In the genomic region with DNA sequence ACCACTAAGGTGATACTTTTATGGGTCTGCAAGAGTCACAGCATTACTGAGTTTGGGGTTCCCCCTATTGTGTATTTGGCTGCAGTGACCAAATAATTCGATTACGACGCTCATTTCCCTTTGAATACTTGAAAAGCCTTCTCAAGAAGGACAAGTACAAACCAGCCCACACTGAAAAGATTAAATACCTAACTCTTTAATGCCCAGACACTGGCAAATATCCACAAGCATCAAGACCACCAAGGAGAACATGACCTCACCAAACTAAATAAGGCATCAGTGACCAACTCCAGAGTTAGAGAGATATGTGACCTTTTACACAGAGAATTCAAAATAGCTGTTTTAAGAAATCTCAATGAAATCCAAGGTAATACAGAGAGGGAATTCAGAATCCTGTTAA, we compare ENCODE assay signal across 16 cellular contexts. TPM values are rescaled to one million over a fixed set of nuclear protein-coding genes. Genes with fewer than 3 reads are reported as not detected.
DNase-seq lines count a peak whose midpoint lies in the region; ATAC-seq and TF ChIP-seq lines count a peak whose summit lies in the region.
"Had no signal": no experiment of that assay in that cellular context is flagged by ENCODE, and none has a peak within 500 bp of the region (broad histone marks: within the 10 kb centered on the region; RNA-seq: fewer than 3 reads in every experiment).

No MANE protein-coding gene starts in this region.

- peaks cover 6% of the 10 kb centered on the region for H3K9me3 ChIP-seq in lower lobe of right lung
- no peaks in the 10 kb centered on the region for H3K9me3 ChIP-seq in upper lobe of right lung

- no peak overlapping the region for H3K27ac Mint-ChIP-seq in stimulated activated naive CD8-positive, alpha-beta T cell treated with anti-CD3 and anti-CD28 coated beads, Interleukin-15, Interleukin-2, amounts not matched to agents 100 ng/mL and 50 ng/mL, for 24 hours
- H3K27ac Mint-ChIP-seq in activated naive CD8-positive, alpha-beta T cell treated with anti-CD3 and anti-CD28 coated beads, Interleukin-2, amount 50 U/mL, for 24 hours: no peak overlapping the region
- H3K27ac Mint-ChIP-seq: activated naive CD4-positive, alpha-beta T cell treated with anti-CD3 and anti-CD28 coated beads, Interleukin-2, amount 50 U/mL, for 72 hours had no signal

- peaks cover 17% of the 10 kb centered on the region for H3K4me1 ChIP-seq in lower lobe of right lung
- H3K4me1 ChIP-seq in upper lobe of right lung: peaks cover 11% of the 10 kb centered on the region

- peak overlapping the region; percentile 60 for H3K4me3 Mint-ChIP-seq in stimulated activated naive CD8-positive, alpha-beta T cell treated with anti-CD3 and anti-CD28 coated beads, Interleukin-15, Interleukin-2, amounts not matched to agents 100 ng/mL and 50 ng/mL, for 24 hours
- peak overlapping the region; percentile 61 for H3K4me3 Mint-ChIP-seq in activated naive CD8-positive, alpha-beta T cell treated with anti-CD3 and anti-CD28 coated beads, Interleukin-2, amount 50 U/mL, for 24 hours

- no peaks in the 10 kb centered on the region for H3K36me3 ChIP-seq in lower lobe of right lung
- no peaks in the 10 kb centered on the region for H3K36me3 ChIP-seq in upper lobe of right lung
- H3K36me3 ChIP-seq: WERI-Rb-1 had no signal

- no peaks in the 10 kb centered on the region for H3K36me3 Mint-ChIP-seq in stimulated activated naive CD8-positive, alpha-beta T cell treated with anti-CD3 and anti-CD28 coated beads, Interleukin-15, Interleukin-2, amounts not matched to agents 100 ng/mL and 50 ng/mL, for 24 hours (ENCODE audit: low read depth)
- H3K36me3 Mint-ChIP-seq in activated naive CD8-positive, alpha-beta T cell treated with anti-CD3 and anti-CD28 coated beads, Interleukin-2, amount 50 U/mL, for 24 hours (ENCODE audit: low read depth): no peaks in the 10 kb centered on the region

- H3K27me3 ChIP-seq in lower lobe of right lung (ENCODE audit: low read depth) (peaks cover 10% of the 10 kb centered on the region), upper lobe of right lung (peaks cover 19% of the 10 kb centered on the region)

- intact Hi-C loops in lower lobe of right lung (cut with DNase I): no loop called here
- intact Hi-C loops in upper lobe of right lung (cut with DNase I): no loop called here

- H3K27ac ChIP-seq in lower lobe of right lung (peak overlapping the region; percentile 92), upper lobe of right lung (peak overlapping the region; percentile 90)

- H3K4me1 Mint-ChIP-seq in stimulated activated naive CD8-positive, alpha-beta T cell treated with anti-CD3 and anti-CD28 coated beads, Interleukin-15, Interleukin-2, amounts not matched to agents 100 ng/mL and 50 ng/mL, for 24 hours (ENCODE audit: low read depth): peaks cover 19% of the 10 kb centered on the region
- peaks cover 22% of the 10 kb centered on the region for H3K4me1 Mint-ChIP-seq in activated naive CD8-positive, alpha-beta T cell treated with anti-CD3 and anti-CD28 coated beads, Interleukin-2, amount 50 U/mL, for 24 hours

- peaks cover 73% of the 10 kb centered on the region for H3K27me3 Mint-ChIP-seq in stimulated activated naive CD8-positive, alpha-beta T cell treated with anti-CD3 and anti-CD28 coated beads, Interleukin-15, Interleukin-2, amounts not matched to agents 100 ng/mL and 50 ng/mL, for 24 hours
- peaks cover 59% of the 10 kb centered on the region for H3K27me3 Mint-ChIP-seq in activated naive CD8-positive, alpha-beta T cell treated with anti-CD3 and anti-CD28 coated beads, Interleukin-2, amount 50 U/mL, for 24 hours

- TF ChIP-seq CTCF in lower lobe of right lung (IDR thresholded peaks at IDR 0.05) (no peak), upper lobe of right lung (IDR thresholded peaks at IDR 0.05) (no peak)

- no peak for DNase-seq in stimulated activated naive CD8-positive, alpha-beta T cell treated with anti-CD3 and anti-CD28 coated beads, Interleukin-15, Interleukin-2, amounts not matched to agents 100 U/mL and 50 U/mL, for 24 hours
- no peak for DNase-seq in activated naive CD8-positive, alpha-beta T cell treated with anti-CD3 and anti-CD28 coated beads, Interleukin-2, amount 50 U/mL, for 24 hours
- no peak for DNase-seq in lower lobe of right lung
- no peak for DNase-seq in upper lobe of right lung
- DNase-seq in SKM-1 (lab: John Stamatoyannopoulos, UW; ENCODE audit: unreplicated experiment): no peak
- no peak for DNase-seq in NOMO-1 treated with DMSO at 0.1 percent for 48 hours (lab: John Stamatoyannopoulos, UW; ENCODE audit: unreplicated experiment)
- DNase-seq: DND-41; stimulated activated naive CD4-positive, alpha-beta T cell treated with Interleukin-2 at 50 U/mL for 16 hours; WERI-Rb-1 had no signal

- ATAC-seq in stimulated activated naive CD8-positive, alpha-beta T cell treated with anti-CD3 and anti-CD28 coated beads, Interleukin-15, Interleukin-2, amounts not matched to agents 100 U/mL and 50 U/mL, for 24 hours: no peak
- ATAC-seq in activated naive CD8-positive, alpha-beta T cell treated with anti-CD3 and anti-CD28 coated beads, Interleukin-2, amount 50 U/mL, for 24 hours: no peak
- ATAC-seq in lower lobe of right lung: no peak
- no peak for ATAC-seq in upper lobe of right lung
- no peak for ATAC-seq in GM18909 (IDR thresholded peaks at IDR 0.05; ENCODE audit: poor library complexity, unreplicated experiment)
- ATAC-seq: activated naive CD4-positive, alpha-beta T cell treated with anti-CD3 and anti-CD28 coated beads, Interleukin-2, amount 50 U/mL, for 72 hours had no signal

- peak overlapping the region; percentile 70 for H3K4me3 ChIP-seq in lower lobe of right lung
- H3K4me3 ChIP-seq in upper lobe of right lung: no peak overlapping the region

- no peaks in the 10 kb centered on the region for H3K9me3 Mint-ChIP-seq in stimulated activated naive CD8-positive, alpha-beta T cell treated with anti-CD3 and anti-CD28 coated beads, Interleukin-15, Interleukin-2, amounts not matched to agents 100 ng/mL and 50 ng/mL, for 24 hours
- H3K9me3 Mint-ChIP-seq in activated naive CD8-positive, alpha-beta T cell treated with anti-CD3 and anti-CD28 coated beads, Interleukin-2, amount 50 U/mL, for 24 hours: no peaks in the 10 kb centered on the region
- H3K9me3 Mint-ChIP-seq: activated naive CD4-positive, alpha-beta T cell treated with anti-CD3 and anti-CD28 coated beads, Interleukin-2, amount 50 U/mL, for 72 hours had no signal

RNA-seq across cellular contexts. Expression of a gene that starts 31.8 kb away (rescaled TPM):
- total RNA-seq in lower lobe of right lung: 630 TPM
- total RNA-seq in upper lobe of right lung: 780 TPM
- total RNA-seq: epithelial cell of proximal tubule, glomerular endothelial cell, HT1080, kidney epithelial cell had no signal
